In genomic region chr14:39087493-39087892, GRCh38 we compare ENCODE assay signal across 2 cellular contexts.
A peak's percentile ranks its signal among the peaks of the same experiment; 100 is the strongest.
TF ChIP-seq lines count a peak whose summit lies in the region.

No MANE protein-coding gene starts in this region.

TF ChIP-seq in HepG2, 621 proteins besides CTCF, POLR2A, EP300 and RAD21 (continues in another document):
- TF ChIP-seq ATF7-NPFF (CRISPR knock-in tag; IDR thresholded peaks at IDR 0.05; ENCODE audit: low read depth): no peak
- TF ChIP-seq FIP1L1 (IDR thresholded peaks at IDR 0.05; ENCODE audit: borderline replicate concordance, insufficient read depth, low read depth, low read length): no peak
- no peak for TF ChIP-seq HMGXB4 (CRISPR knock-in tag; IDR thresholded peaks at IDR 0.05; ENCODE audit: borderline replicate concordance in 1 of 2, low read depth in 1 of 2)
- TF ChIP-seq ZNF17 (CRISPR knock-in tag; IDR thresholded peaks at IDR 0.05): no peak
- no peak for TF ChIP-seq ZNF33B (CRISPR knock-in tag; IDR thresholded peaks at IDR 0.05)
- TF ChIP-seq, protein P1, sequence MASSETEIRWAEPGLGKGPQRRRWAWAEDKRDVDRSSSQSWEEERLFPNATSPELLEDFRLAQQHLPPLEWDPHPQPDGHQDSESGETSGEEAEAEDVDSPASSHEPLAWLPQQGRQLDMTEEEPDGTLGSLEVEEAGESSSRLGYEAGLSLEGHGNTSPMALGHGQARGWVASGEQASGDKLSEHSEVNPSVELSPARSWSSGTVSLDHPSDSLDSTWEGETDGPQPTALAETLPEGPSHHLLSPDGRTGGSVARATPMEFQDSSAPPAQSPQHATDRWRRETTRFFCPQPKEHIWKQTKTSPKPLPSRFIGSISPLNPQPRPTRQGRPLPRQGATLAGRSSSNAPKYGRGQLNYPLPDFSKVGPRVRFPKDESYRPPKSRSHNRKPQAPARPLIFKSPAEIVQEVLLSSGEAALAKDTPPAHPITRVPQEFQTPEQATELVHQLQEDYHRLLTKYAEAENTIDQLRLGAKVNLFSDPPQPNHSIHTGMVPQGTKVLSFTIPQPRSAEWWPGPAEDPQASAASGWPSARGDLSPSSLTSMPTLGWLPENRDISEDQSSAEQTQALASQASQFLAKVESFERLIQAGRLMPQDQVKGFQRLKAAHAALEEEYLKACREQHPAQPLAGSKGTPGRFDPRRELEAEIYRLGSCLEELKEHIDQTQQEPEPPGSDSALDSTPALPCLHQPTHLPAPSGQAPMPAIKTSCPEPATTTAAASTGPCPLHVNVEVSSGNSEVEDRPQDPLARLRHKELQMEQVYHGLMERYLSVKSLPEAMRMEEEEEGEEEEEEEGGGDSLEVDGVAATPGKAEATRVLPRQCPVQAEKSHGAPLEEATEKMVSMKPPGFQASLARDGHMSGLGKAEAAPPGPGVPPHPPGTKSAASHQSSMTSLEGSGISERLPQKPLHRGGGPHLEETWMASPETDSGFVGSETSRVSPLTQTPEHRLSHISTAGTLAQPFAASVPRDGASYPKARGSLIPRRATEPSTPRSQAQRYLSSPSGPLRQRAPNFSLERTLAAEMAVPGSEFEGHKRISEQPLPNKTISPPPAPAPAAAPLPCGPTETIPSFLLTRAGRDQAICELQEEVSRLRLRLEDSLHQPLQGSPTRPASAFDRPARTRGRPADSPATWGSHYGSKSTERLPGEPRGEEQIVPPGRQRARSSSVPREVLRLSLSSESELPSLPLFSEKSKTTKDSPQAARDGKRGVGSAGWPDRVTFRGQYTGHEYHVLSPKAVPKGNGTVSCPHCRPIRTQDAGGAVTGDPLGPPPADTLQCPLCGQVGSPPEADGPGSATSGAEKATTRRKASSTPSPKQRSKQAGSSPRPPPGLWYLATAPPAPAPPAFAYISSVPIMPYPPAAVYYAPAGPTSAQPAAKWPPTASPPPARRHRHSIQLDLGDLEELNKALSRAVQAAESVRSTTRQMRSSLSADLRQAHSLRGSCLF (CRISPR knock-in tag; IDR thresholded peaks at IDR 0.05; ENCODE audit: borderline replicate concordance): 0 out of 2 replicates have a peak, but pooled peaks have one; percentile 42
- no peak for TF ChIP-seq ZNF513 (CRISPR knock-in tag; conservative IDR thresholded peaks at IDR 0.05)
- TF ChIP-seq ZKSCAN1 (IDR thresholded peaks at IDR 0.05; ENCODE audit: low read length): no peak
- no peak for TF ChIP-seq MXD1 (CRISPR knock-in tag; IDR thresholded peaks at IDR 0.05)
- no peak for TF ChIP-seq PHF21A (CRISPR knock-in tag; IDR thresholded peaks at IDR 0.05)
- TF ChIP-seq ZNF326 (CRISPR knock-in tag; IDR thresholded peaks at IDR 0.05; ENCODE audit: borderline replicate concordance): no peak
- TF ChIP-seq HNF4G (IDR thresholded peaks at IDR 0.05; ENCODE audit: borderline replicate concordance, low read depth, low read length): no peak
- no peak for TF ChIP-seq HNF4G (CRISPR knock-in tag; IDR thresholded peaks at IDR 0.05; ENCODE audit: borderline replicate concordance, low read depth)
- TF ChIP-seq MNT (IDR thresholded peaks at IDR 0.05): no peak
- TF ChIP-seq, protein P2, sequence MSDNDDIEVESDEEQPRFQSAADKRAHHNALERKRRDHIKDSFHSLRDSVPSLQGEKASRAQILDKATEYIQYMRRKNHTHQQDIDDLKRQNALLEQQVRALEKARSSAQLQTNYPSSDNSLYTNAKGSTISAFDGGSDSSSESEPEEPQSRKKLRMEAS (IDR thresholded peaks at IDR 0.05): no peak
- TF ChIP-seq MAFK (conservative IDR thresholded peaks at IDR 0.05 in 1 of 2, IDR thresholded peaks at IDR 0.05 in 1 of 2; ENCODE audit: low read length in 2 of 2): peak; percentile 57 to 80; a peak in 3 of 4 replicates
- TF ChIP-seq ZNF451 (CRISPR knock-in tag; IDR thresholded peaks at IDR 0.05): no peak
- no peak for TF ChIP-seq TCF7L2 (IDR thresholded peaks at IDR 0.05; ENCODE audit: low read depth, low read length)

TF ChIP-seq in K562, 482 proteins besides CTCF, POLR2A, EP300 and RAD21:
- TF ChIP-seq, protein P3, sequence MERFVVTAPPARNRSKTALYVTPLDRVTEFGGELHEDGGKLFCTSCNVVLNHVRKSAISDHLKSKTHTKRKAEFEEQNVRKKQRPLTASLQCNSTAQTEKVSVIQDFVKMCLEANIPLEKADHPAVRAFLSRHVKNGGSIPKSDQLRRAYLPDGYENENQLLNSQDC (CRISPR knock-in tag; IDR thresholded peaks at IDR 0.05): no peak
- TF ChIP-seq MNT (conservative IDR thresholded peaks at IDR 0.05): no peak
- no peak for TF ChIP-seq ZC3H8 (IDR thresholded peaks at IDR 0.05)
- no peak for TF ChIP-seq ZNF197 (CRISPR knock-in tag; IDR thresholded peaks at IDR 0.05; ENCODE audit: low read depth)
- TF ChIP-seq FUS (optimal IDR thresholded peaks at IDR 0.05; ENCODE audit: low read depth, low read length): no peak
- peak; percentile 22; the same call in 1 of the 2 replicates for TF ChIP-seq C11orf30 (IDR thresholded peaks at IDR 0.05; ENCODE audit: low read depth)
- TF ChIP-seq ZNF316 (IDR thresholded peaks at IDR 0.05): peak; percentile 45; the same call in 1 of the 2 replicates
TF ChIP-seq in K562: peak in this region for 2.
